ENCODE assay signal across 9 cellular contexts in the genomic region with DNA sequence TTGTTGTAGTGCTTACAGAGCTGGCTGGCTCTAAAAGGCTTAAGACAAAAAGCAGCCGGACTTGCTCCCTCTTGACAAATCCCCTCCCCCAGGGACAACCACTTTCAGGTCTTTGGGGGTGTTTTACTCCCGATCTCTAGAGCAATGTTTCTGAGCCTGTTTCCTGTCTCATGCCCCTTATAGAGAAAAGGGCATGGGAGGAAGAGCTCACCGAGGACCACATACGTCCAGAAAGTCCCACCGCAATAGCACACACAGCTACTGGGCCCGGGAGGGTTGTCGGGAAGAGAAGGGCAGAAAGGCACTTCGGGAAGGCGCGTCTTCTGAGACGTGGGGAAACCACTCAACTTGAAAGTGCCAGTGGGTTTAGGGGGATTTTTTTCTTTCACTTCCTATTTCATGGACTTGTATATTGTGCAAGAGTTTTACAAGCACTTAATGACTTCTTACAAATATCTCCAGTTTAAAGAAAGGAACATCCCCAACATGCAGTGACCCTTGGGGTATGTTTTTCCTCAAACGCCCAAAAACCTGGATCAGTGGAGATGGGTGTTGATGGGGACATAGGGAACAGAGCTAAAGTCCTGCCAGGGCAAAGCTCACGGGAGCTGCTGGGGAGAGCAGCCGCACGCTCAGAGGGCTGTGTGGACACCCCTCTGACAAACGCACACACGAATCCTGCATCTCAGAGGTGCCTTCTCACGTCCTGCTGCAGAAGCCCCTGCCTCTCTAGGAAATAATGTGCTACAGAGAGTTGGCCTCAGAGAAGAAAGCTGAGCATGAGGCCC. TPM values are rescaled to one million over a fixed set of nuclear protein-coding genes. Genes with fewer than 3 reads are reported as not detected.
DNase-seq lines count a peak whose midpoint lies in the region; ATAC-seq and TF ChIP-seq lines count a peak whose summit lies in the region.
"Had no signal": no experiment of that assay in that cellular context is flagged by ENCODE, and none has a peak within 500 bp of the region (broad histone marks: within the 10 kb centered on the region; RNA-seq: fewer than 3 reads in every experiment).

No MANE protein-coding gene starts in this region.

- TF ChIP-seq CTCF in GM12865 (IDR thresholded peaks at IDR 0.05; ENCODE audit: insufficient read depth, low read depth, low read length, missing control alignments) (no peak), brain (conservative IDR thresholded peaks at IDR 0.05) (no peak), adrenal gland (IDR thresholded peaks at IDR 0.05) (no peak), right atrium auricular region (IDR thresholded peaks at IDR 0.05) (no peak)

- peak overlapping the region in 2 of 5 experiments; percentile 20 to 21 for H3K4me3 Mint-ChIP-seq in brain
- H3K4me3 Mint-ChIP-seq: natural killer cell had no signal

- H3K27me3 ChIP-seq in adrenal gland (no peaks in the 10 kb centered on the region), right atrium auricular region (no peaks in the 10 kb centered on the region)

- intact Hi-C loops in adrenal gland (cut with DNase I) = no loop called here

- no peaks in the 10 kb centered on the region for H3K36me3 ChIP-seq in adrenal gland (replicated peaks in 1 of 2)
- no peaks in the 10 kb centered on the region for H3K36me3 ChIP-seq in right atrium auricular region

- H3K9me3 ChIP-seq in adrenal gland (replicated peaks in 1 of 3) = no peaks in the 10 kb centered on the region
- H3K9me3 ChIP-seq in right atrium auricular region = no peaks in the 10 kb centered on the region

- TF ChIP-seq POLR2A in adrenal gland (IDR thresholded peaks at IDR 0.05) = no peak

- DNase-seq in GM12865 (ENCODE audit: low read depth) (peak; percentile 92), adrenal gland (no peak), DMS153 (lab: John Stamatoyannopoulos, UW) (no peak), NCI-H2081 (lab: John Stamatoyannopoulos, UW) (no peak), right atrium auricular region (ENCODE audit: low spot score) (no peak)
- DNase-seq: natural killer cell had no signal

- 68 to 74% (median 71%) methylated on average over 14 to 18 of the region's 18 CpGs for WGBS in adrenal gland, 4 donors

- peak overlapping the region in 4 of 5 experiments; percentile 17 to 72 (median 38) for H3K27ac Mint-ChIP-seq in brain
- H3K27ac Mint-ChIP-seq: natural killer cell had no signal

- no peak overlapping the region for H3K27ac ChIP-seq in adrenal gland
- H3K27ac ChIP-seq in right atrium auricular region = no peak overlapping the region

- peaks cover 38% of the 10 kb centered on the region for H3K4me1 Mint-ChIP-seq in brain
- H3K4me1 Mint-ChIP-seq: natural killer cell had no signal

- H3K9me3 Mint-ChIP-seq in brain = peaks cover 0 to 3% (median 0%) of the 10 kb centered on the region in 5 experiments
- H3K9me3 Mint-ChIP-seq: natural killer cell had no signal

- H3K4me1 ChIP-seq in adrenal gland (replicated peaks in 1 of 2) (no peaks in the 10 kb centered on the region), right atrium auricular region (peaks cover 0 to 43% of the 10 kb centered on the region in 2 donors)

- peak overlapping the region; percentile 54 for H3K4me3 ChIP-seq in GM12865 (ENCODE audit: low read depth, low read length)
- no peak overlapping the region for H3K4me3 ChIP-seq in adrenal gland
- no peak overlapping the region for H3K4me3 ChIP-seq in right atrium auricular region

- peak; percentile 59 for ATAC-seq in GM21367 (IDR thresholded peaks at IDR 0.05; ENCODE audit: unreplicated experiment)
- peak; percentile 56 for ATAC-seq in HG03565 (IDR thresholded peaks at IDR 0.05; ENCODE audit: unreplicated experiment)

- no peaks in the 10 kb centered on the region for H3K27me3 Mint-ChIP-seq in brain

- H3K36me3 Mint-ChIP-seq in brain = peaks cover 3% of the 10 kb centered on the region
- H3K36me3 Mint-ChIP-seq: natural killer cell had no signal

RNA-seq across cellular contexts. Expression of a gene that starts 27.0 kb away (rescaled TPM):
- polyA plus RNA-seq in brain (ENCODE audit: insufficient read depth, low read depth, low replicate concordance) (58.5 TPM), adrenal gland (1 to 10 TPM; 1.7 to 6.0 (median 3.5) TPM)
- total RNA-seq in adrenal gland (10 to 100 TPM in 3 of 8 donors, 1 to 10 TPM in 5; 4.9 to 24.1 (median 8.9) TPM), right atrium auricular region (10 to 100 TPM; 18.9 to 65.0 TPM)

RNA-seq across cellular contexts. Expression of a gene that starts 48.5 kb away (rescaled TPM):
- polyA plus RNA-seq in brain (ENCODE audit: insufficient read depth, low read depth, low replicate concordance) = 51.9 TPM
- 100 to 1,000 TPM in 1 of 8 donors, 10 to 100 TPM in 7; 67.2 to 106 (median 71.6) TPM for total RNA-seq in adrenal gland
- polyA plus RNA-seq in adrenal gland = 10 to 100 TPM; 17.7 to 57.9 (median 17.8) TPM
- total RNA-seq in right atrium auricular region = 100 to 1,000 TPM in 1 of 2 donors, 10 to 100 TPM in 1; 90.0 to 116 TPM
